ENCODE assay signal across 16 cellular contexts in genomic region chr2:100876231-100876860, GRCh38. TPM values are rescaled to one million over a fixed set of nuclear protein-coding genes. Genes with fewer than 3 reads are reported as not detected.
DNase-seq lines count a peak whose midpoint lies in the region; TF ChIP-seq lines count a peak whose summit lies in the region.
"Had no signal": no experiment of that assay in that cellular context is flagged by ENCODE, and none has a peak within 500 bp of the region (broad histone marks: within the 10 kb centered on the region; RNA-seq: fewer than 3 reads in every experiment).

No MANE protein-coding gene starts in this region.

- H3K27me3 ChIP-seq in endocrine pancreas (ENCODE audit: control insufficient read depth, insufficient read depth, low read length), result no peaks in the 10 kb centered on the region
- H3K27me3 ChIP-seq: heart left ventricle, sigmoid colon, tibial artery had no signal

- peaks cover 7% of the 10 kb centered on the region for H3K4me1 Mint-ChIP-seq in activated CD4-positive, alpha-beta T cell treated with anti-CD3 and anti-CD28 coated beads, Interleukin-2, amount 10 ng/mL, durations not matched to agents 24 days and 14 days

- H3K4me3 Mint-ChIP-seq in activated CD4-positive, alpha-beta T cell treated with anti-CD3 and anti-CD28 coated beads, Interleukin-2, amount 10 ng/mL, durations not matched to agents 24 days and 14 days, result no peak overlapping the region

- no peaks in the 10 kb centered on the region for H3K36me3 Mint-ChIP-seq in activated CD4-positive, alpha-beta T cell treated with anti-CD3 and anti-CD28 coated beads, Interleukin-2, amount 10 ng/mL, durations not matched to agents 24 days and 14 days (ENCODE audit: low read depth)

- CTCF ChIA-PET in RWPE1 (lab: Yijun Ruan, JAX) (interaction anchor here (1.0 kb wide), 1 partner anchor 31 kb away, joined by 3 read pairs; no protein-coding TSS in a partner anchor), GM10248 (lab: Yijun Ruan, JAX) (no interaction called here)

- peak overlapping the region; percentile 22 for H3K4me3 ChIP-seq in endocrine pancreas (ENCODE audit: control insufficient read depth, insufficient read depth, low read length)
- H3K4me3 ChIP-seq in retinal pigment epithelial cell (ENCODE audit: low read length), result peak overlapping the region; percentile 9
- H3K4me3 ChIP-seq: A549, heart left ventricle, sigmoid colon, tibial artery had no signal

- DNase-seq in activated CD4-positive, alpha-beta T cell treated with anti-CD3 and anti-CD28 coated beads for 48 hours, result peak; percentile 25
- no peak for DNase-seq in activated CD4-positive, alpha-beta T cell treated with anti-CD3 and anti-CD28 coated beads, Interleukin-2, amount 10 ng/mL, durations not matched to agents 24 days and 14 days
- no peak for DNase-seq in RWPE1 (ENCODE audit: low spot score)
- peak; percentile 77 for DNase-seq in retinal pigment epithelial cell (ENCODE audit: low read depth)
- no peak for DNase-seq in SKM-1 (lab: John Stamatoyannopoulos, UW; ENCODE audit: unreplicated experiment)
- no peak for DNase-seq in GM10248 (ENCODE audit: extremely low spot score)
- DNase-seq in NCI-H524 (lab: John Stamatoyannopoulos, UW), result no peak
- DNase-seq: activated CD8-positive, alpha-beta memory T cell treated with anti-CD3 and anti-CD28 coated beads, Interleukin-2, amount 50 U/mL, for 48 hours; COR-L47; heart left ventricle; left cardiac atrium; sigmoid colon; tibial artery had no signal

- POLR2A ChIA-PET in RWPE1 (lab: Yijun Ruan, JAX; ENCODE audit: low non-redundant PET), result no interaction called here
- POLR2A ChIA-PET in GM10248 (lab: Yijun Ruan, JAX), result no interaction called here

- intact Hi-C loops in activated CD4-positive, alpha-beta T cell treated with anti-CD3 and anti-CD28 coated beads, Interleukin-2, amount 10 ng/mL, durations not matched to agents 24 days and 14 days (cut with micrococcal nuclease), result no loop called here

- H3K27me3 Mint-ChIP-seq in activated CD4-positive, alpha-beta T cell treated with anti-CD3 and anti-CD28 coated beads, Interleukin-2, amount 10 ng/mL, durations not matched to agents 24 days and 14 days, result no peaks in the 10 kb centered on the region

- H3K4me1 ChIP-seq in endocrine pancreas (ENCODE audit: control insufficient read depth, insufficient read depth, low read length), result no peaks in the 10 kb centered on the region

- H3K9ac ChIP-seq in endocrine pancreas (ENCODE audit: control insufficient read depth, insufficient read depth, low read length), result no peak overlapping the region

- H3K36me3 ChIP-seq in endocrine pancreas (ENCODE audit: control insufficient read depth, insufficient read depth, low read length), result no peaks in the 10 kb centered on the region
- H3K36me3 ChIP-seq: heart left ventricle, sigmoid colon, tibial artery had no signal

- H3K27ac Mint-ChIP-seq in activated CD4-positive, alpha-beta T cell treated with anti-CD3 and anti-CD28 coated beads, Interleukin-2, amount 10 ng/mL, durations not matched to agents 24 days and 14 days, result no peak overlapping the region

- TF ChIP-seq CTCF in RWPE1 (conservative IDR thresholded peaks at IDR 0.05; ENCODE audit: low read depth), result no peak
- no peak for TF ChIP-seq CTCF in retinal pigment epithelial cell (conservative IDR thresholded peaks at IDR 0.05; ENCODE audit: low read depth, low read length)
- no peak for TF ChIP-seq CTCF in GM10248 (IDR thresholded peaks at IDR 0.05; ENCODE audit: control extremely low read depth, extremely low read depth, low read depth, missing control alignments)

- peak overlapping the region; percentile 80 for H3K27ac ChIP-seq in RWPE1
- H3K27ac ChIP-seq: tibial artery had no signal

- H3K9me3 ChIP-seq in endocrine pancreas (ENCODE audit: control insufficient read depth, low read length), result no peaks in the 10 kb centered on the region
- H3K9me3 ChIP-seq: A549, heart left ventricle, sigmoid colon, tibial artery had no signal

- H3K9me3 Mint-ChIP-seq in activated CD4-positive, alpha-beta T cell treated with anti-CD3 and anti-CD28 coated beads, Interleukin-2, amount 10 ng/mL, durations not matched to agents 24 days and 14 days, result no peaks in the 10 kb centered on the region
- H3K9me3 Mint-ChIP-seq: naive thymus-derived CD8-positive, alpha-beta T cell had no signal

RNA-seq across cellular contexts. Expression of gene NPAS2, which starts 56.4 kb away (rescaled TPM):
- total RNA-seq in activated CD4-positive, alpha-beta T cell treated with anti-CD3 and anti-CD28 coated beads, Interleukin-2, amount 10 ng/mL, durations not matched to agents 24 days and 14 days, result 9.1 and 10.1 TPM in 2 replicates

Comparison
In these comparisons a context has a peak if more than half of its experiments do, and no peak if none do; other contexts are left out.
1. DNase-seq: peak in activated CD4-positive, alpha-beta T cell treated with anti-CD3 and anti-CD28 coated beads for 48 hours (single experiment) and retinal pigment epithelial cell (single experiment); none in activated CD4-positive, alpha-beta T cell treated with anti-CD3 and anti-CD28 coated beads, Interleukin-2, amount 10 ng/mL, durations not matched to agents 24 days and 14 days (single experiment), RWPE1 (single experiment), SKM-1 (single experiment), GM10248 (single experiment) and NCI-H524 (0 of 2).